11 cellular contexts compared by ENCODE assay signal in genomic region chr4:99117122-99117841, GRCh38. TPM values are rescaled to one million over a fixed set of nuclear protein-coding genes. Genes with fewer than 3 reads are reported as not detected.
"Had no signal": no experiment of that assay in that cellular context is flagged by ENCODE, and none has a peak within 500 bp of the region (broad histone marks: within the 10 kb centered on the region; RNA-seq: fewer than 3 reads in every experiment).

No MANE protein-coding gene starts in this region.

RNA-seq across cellular contexts. Expression of gene ADH4, which starts 26.8 kb away (rescaled TPM):
- total RNA-seq: activated CD4-positive, alpha-beta memory T cell treated with anti-CD3 and anti-CD28 coated beads, Interleukin-2, amount 10 ng/mL, durations not matched to agents 7 days and 5 days; activated CD4-positive, alpha-beta T cell treated with anti-CD3 and anti-CD28 coated beads for 36 hours; activated CD4-positive, alpha-beta T cell treated with anti-CD3 and anti-CD28 coated beads, Interleukin-2, amount 10 ng/mL, durations not matched to agents 7 days and 5 days; activated CD8-positive, alpha-beta memory T cell treated with anti-CD3 and anti-CD28 coated beads, Interleukin-2, amount 10 ng/mL, durations not matched to agents 7 days and 5 days; activated CD8-positive, alpha-beta T cell treated with anti-CD3 and anti-CD28 coated beads, Interleukin-2, amount 10 ng/mL, durations not matched to agents 7 days and 5 days; activated naive CD8-positive, alpha-beta T cell treated with anti-CD3 and anti-CD28 coated beads, Interleukin-2, amount 10 ng/mL, durations not matched to agents 7 days and 5 days; activated T-helper 2 cell treated with anti-CD3 and anti-CD28 coated beads, Interferon-gamma antibody, Interleukin-2, Interleukin-4, amounts not matched to agents 10 μg/mL and 5 μg/mL and 100 μg/mL, durations not matched to agents 14 hours and 24 hours and 36 hours; astrocyte; body of pancreas; cardiac septum; cerebellum had no signal
